ENCODE assay signal across 12 cellular contexts in the genomic region with DNA sequence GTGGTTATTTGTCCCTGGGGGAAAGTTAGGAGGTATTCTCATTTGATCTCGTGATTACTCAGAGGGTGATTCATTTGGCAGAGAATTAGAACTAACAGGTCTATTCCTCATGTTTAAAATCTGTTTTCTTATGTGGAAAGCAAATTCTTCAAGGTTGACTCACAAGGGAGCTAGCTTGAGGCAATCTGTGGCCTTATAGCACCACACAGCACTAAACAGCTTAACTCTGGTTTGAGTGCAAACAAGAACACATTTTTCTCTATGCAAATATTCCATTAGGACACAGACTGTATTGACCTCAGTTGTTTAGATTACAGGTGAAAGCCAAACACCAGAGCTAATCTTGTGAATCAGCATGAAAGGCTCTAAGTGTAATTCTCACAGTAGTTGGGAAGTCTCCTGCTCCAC.
DNase-seq lines count a peak whose midpoint lies in the region; ATAC-seq and TF ChIP-seq lines count a peak whose summit lies in the region.
"Had no signal": no experiment of that assay in that cellular context is flagged by ENCODE, and none has a peak within 500 bp of the region (broad histone marks: within the 10 kb centered on the region; RNA-seq: fewer than 3 reads in every experiment).

No MANE protein-coding gene starts in this region.

- H3K9me3 Mint-ChIP-seq in mesothelial cell of epicardium = peaks cover 39% of the 10 kb centered on the region

- no peak for ATAC-seq in HG03354 (IDR thresholded peaks at IDR 0.05; ENCODE audit: poor library complexity, severe bottlenecking, unreplicated experiment)

- TF ChIP-seq CTCF in mesothelial cell of epicardium (IDR thresholded peaks at IDR 0.05; ENCODE audit: unreplicated experiment) = no peak

- no peak overlapping the region for H3K4me3 Mint-ChIP-seq in mesothelial cell of epicardium
- H3K4me3 Mint-ChIP-seq: CD4-positive, CD25-positive, alpha-beta regulatory T cell; neural crest cell had no signal

- no peaks in the 10 kb centered on the region for H3K27me3 Mint-ChIP-seq in mesothelial cell of epicardium (ENCODE audit: low read depth)
- H3K27me3 Mint-ChIP-seq: CD4-positive, CD25-positive, alpha-beta regulatory T cell had no signal

- H3K4me1 Mint-ChIP-seq in mesothelial cell of epicardium = peaks cover 6% of the 10 kb centered on the region
- H3K4me1 Mint-ChIP-seq: CD4-positive, CD25-positive, alpha-beta regulatory T cell; neural crest cell had no signal

- peak; percentile 86 for DNase-seq in DMS53 treated with DMSO at 0.1 percent for 48 hours (lab: John Stamatoyannopoulos, UW; ENCODE audit: unreplicated experiment)
- peak; percentile 64 for DNase-seq in NCI-H69 (lab: John Stamatoyannopoulos, UW)
- peak; percentile 25 for DNase-seq in dermis blood vessel endothelial cell
- DNase-seq in mesothelial cell of epicardium (ENCODE audit: low spot score in 2 of 2, unreplicated experiment in 2 of 2) = no peak
- no peak for DNase-seq in NCI-H1417 (lab: John Stamatoyannopoulos, UW)
- no peak for DNase-seq in DMS 273 (lab: John Stamatoyannopoulos, UW; ENCODE audit: unreplicated experiment)
- no peak for DNase-seq in GF-D8 (lab: John Stamatoyannopoulos, UW)
- DNase-seq: activated T-cell treated with anti-CD3 and anti-CD28 coated beads, Interleukin-2, amount 50 U/mL, for 1 hour; CD4-positive, CD25-positive, alpha-beta regulatory T cell; stimulated activated CD4-positive, alpha-beta T cell treated with anti-CD3 and anti-CD28 coated beads, Interleukin-4, amount 100 ng/mL, for 1 hour had no signal

- peaks cover 4% of the 10 kb centered on the region for H3K36me3 Mint-ChIP-seq in mesothelial cell of epicardium
- H3K36me3 Mint-ChIP-seq: CD4-positive, CD25-positive, alpha-beta regulatory T cell had no signal

- peak overlapping the region; percentile 41 for H3K27ac Mint-ChIP-seq in mesothelial cell of epicardium
- H3K27ac Mint-ChIP-seq: CD4-positive, CD25-positive, alpha-beta regulatory T cell had no signal

Comparison
In these comparisons a context has a peak if more than half of its experiments do, and no peak if none do; other contexts are left out.
1. DNase-seq: peak in DMS53 treated with DMSO at 0.1 percent for 48 hours (single experiment), NCI-H69 (single experiment) and dermis blood vessel endothelial cell (single experiment); none in mesothelial cell of epicardium (0 of 2), NCI-H1417 (0 of 3), DMS 273 (single experiment) and GF-D8 (single experiment).